ENCODE assay signal across 24 cellular contexts in genomic region chr5:32473072-32473471, GRCh38. TPM values are rescaled to one million over a fixed set of nuclear protein-coding genes. Genes with fewer than 3 reads are reported as not detected.
DNase-seq lines count a peak whose midpoint lies in the region; ATAC-seq, FAIRE-seq and TF ChIP-seq lines count a peak whose summit lies in the region.
"Had no signal": no experiment of that assay in that cellular context is flagged by ENCODE, and none has a peak within 500 bp of the region (broad histone marks: within the 10 kb centered on the region; RNA-seq: fewer than 3 reads in every experiment).

No MANE protein-coding gene starts in this region.

- H3K27ac ChIP-seq in HepG2 (ENCODE audit: extremely low read length, insufficient read depth, low read length): no peak overlapping the region
- H3K27ac ChIP-seq in right lobe of liver: no peak overlapping the region
- H3K27ac ChIP-seq in trophoblast cell (ENCODE audit: low read depth, low read length): no peak overlapping the region
- H3K27ac ChIP-seq in esophagus squamous epithelium: no peak overlapping the region
- no peak overlapping the region for H3K27ac ChIP-seq in mesenchymal stem cell (ENCODE audit: low read length, poor library complexity, severe bottlenecking)
- H3K27ac ChIP-seq: 22Rv1; A549; BLaER1 treated with 17β-estradiol and CSF1 and Interleukin-3, amounts not matched to agents 10 nM and 100 nM; C4-2B had no signal

- H2BK15ac ChIP-seq in mesenchymal stem cell (ENCODE audit: low read depth, poor library complexity, severe bottlenecking): no peak overlapping the region

- H3K79me2 ChIP-seq in HepG2 (ENCODE audit: insufficient read depth, low read length): no peaks in the 10 kb centered on the region
- H3K79me2 ChIP-seq in trophoblast cell (ENCODE audit: control insufficient read depth, insufficient read depth, low read length, poor library complexity): no peaks in the 10 kb centered on the region

- H3K9ac ChIP-seq in HepG2 (ENCODE audit: insufficient read depth, low read depth, low read length) (no peak overlapping the region), trophoblast cell (ENCODE audit: low read length) (no peak overlapping the region), mesenchymal stem cell (ENCODE audit: low read length) (no peak overlapping the region)
- H3K9ac ChIP-seq: BLaER1 treated with 17β-estradiol and CSF1 and Interleukin-3, amounts not matched to agents 10 nM and 100 nM had no signal

- H2AK5ac ChIP-seq in trophoblast cell (ENCODE audit: low read length): no peak overlapping the region
- no peak overlapping the region for H2AK5ac ChIP-seq in mesenchymal stem cell (ENCODE audit: low read length, severe bottlenecking)

- H3K4me3 ChIP-seq in HepG2 (replicated peaks in 1 of 3; ENCODE audit: insufficient read depth in 1 of 3, low read depth in 2 of 3, low read length in 3 of 3) (no peak overlapping the region), right lobe of liver (no peak overlapping the region), trophoblast cell (ENCODE audit: low read depth, low read length) (no peak overlapping the region), esophagus squamous epithelium (no peak overlapping the region), mesenchymal stem cell (ENCODE audit: insufficient read depth in 1 of 2, low read depth in 1 of 2, low read length in 2 of 2) (no peak overlapping the region), foreskin fibroblast (ENCODE audit: low read depth in 1 of 2, low read length in 2 of 2) (no peak overlapping the region)
- H3K4me3 ChIP-seq: A549; BLaER1 treated with 17β-estradiol and CSF1 and Interleukin-3, amounts not matched to agents 10 nM and 100 nM; GM12878 had no signal

- H2BK120ac ChIP-seq in trophoblast cell (ENCODE audit: insufficient read depth, low read length, poor library complexity) (no peak overlapping the region), mesenchymal stem cell (ENCODE audit: low read depth, low read length) (no peak overlapping the region)

- H2BK12ac ChIP-seq in trophoblast cell (ENCODE audit: low read length) (no peak overlapping the region), mesenchymal stem cell (ENCODE audit: low read length in 2 of 2) (no peak overlapping the region)

- no peak for DNase-seq in HepG2 (ENCODE audit: low spot score)
- DNase-seq in right lobe of liver: no peak
- no peak for DNase-seq in HEK293T (ENCODE audit: extremely low spot score)
- peak; percentile 35 to 60 for DNase-seq in trophoblast cell
- DNase-seq in esophagus squamous epithelium (lab: John Stamatoyannopoulos, UW): no peak
- no peak for DNase-seq in mesenchymal stem cell
- DNase-seq in foreskin fibroblast: no peak
- DNase-seq: AML-193; CD4-positive, alpha-beta T cell; CD8-positive, alpha-beta T cell; DMS 273 treated with DMSO at 0.1 percent for 48 hours; DMS153; DMS53; DMS79; DND-41; EL; GDM1 had no signal

- no peaks in the 10 kb centered on the region for H3K36me3 ChIP-seq in HepG2 (replicated peaks in 1 of 2; ENCODE audit: control insufficient read depth in 1 of 2, insufficient read depth in 2 of 2, low read length in 2 of 2)
- H3K36me3 ChIP-seq in right lobe of liver: no peaks in the 10 kb centered on the region
- no peaks in the 10 kb centered on the region for H3K36me3 ChIP-seq in trophoblast cell (ENCODE audit: control insufficient read depth in 1 of 2, insufficient read depth in 2 of 2, low read length in 2 of 2)
- H3K36me3 ChIP-seq in esophagus squamous epithelium: no peaks in the 10 kb centered on the region
- H3K36me3 ChIP-seq in mesenchymal stem cell (ENCODE audit: control insufficient read depth in 1 of 2, insufficient read depth in 2 of 2, low read depth in 1 of 2, low read length in 2 of 2): no peaks in the 10 kb centered on the region
- H3K36me3 ChIP-seq: BLaER1 treated with 17β-estradiol and CSF1 and Interleukin-3, amounts not matched to agents 10 nM and 100 nM had no signal

- TF ChIP-seq RAD21 in HepG2 (CRISPR knock-in tag; IDR thresholded peaks at IDR 0.05): no peak

- no peaks in the 10 kb centered on the region for H3K79me1 ChIP-seq in trophoblast cell (ENCODE audit: low read length)
- no peaks in the 10 kb centered on the region for H3K79me1 ChIP-seq in mesenchymal stem cell (replicated peaks; ENCODE audit: low read length, poor library complexity, severe bottlenecking)

- no peak overlapping the region for H4K12ac ChIP-seq in trophoblast cell (ENCODE audit: low read depth, low read length)

- POLR2A ChIA-PET in HepG2 (lab: Yijun Ruan, JAX) (no interaction called here), HEK293T (lab: Yijun Ruan, JAX) (no interaction called here)

- H2AFZ ChIP-seq in HepG2 (ENCODE audit: low read length) (no peak overlapping the region), trophoblast cell (ENCODE audit: insufficient read depth, low read length, poor library complexity) (no peak overlapping the region), mesenchymal stem cell (ENCODE audit: low read depth, low read length) (no peak overlapping the region)

- no TSS peak for BruUV-seq in HepG2 (replicated peaks; lab: Mats Ljungman, UMichigan)

- TF ChIP-seq POLR2A in HepG2 (IDR thresholded peaks at IDR 0.05; ENCODE audit: insufficient read depth in 1 of 2, low read depth in 2 of 2, low read length in 2 of 2) (no peak), right lobe of liver (IDR thresholded peaks at IDR 0.05) (no peak), esophagus squamous epithelium (IDR thresholded peaks at IDR 0.05) (no peak)

- no peak overlapping the region for H4K8ac ChIP-seq in trophoblast cell (ENCODE audit: low read depth, low read length)
- H4K8ac ChIP-seq in mesenchymal stem cell (ENCODE audit: low read length): no peak overlapping the region

- FAIRE-seq in HepG2 (lab: Jason Lieb, UNC): no peak
- FAIRE-seq: A549, GM12878, GM12892, GM18507 had no signal

- H4K91ac ChIP-seq in trophoblast cell (ENCODE audit: low read depth, low read length) (no peak overlapping the region), mesenchymal stem cell (ENCODE audit: low read length) (no peak overlapping the region)

- H4K20me1 ChIP-seq in HepG2 (ENCODE audit: insufficient read depth, low read length): no peaks in the 10 kb centered on the region
- H4K20me1 ChIP-seq: BLaER1 treated with 17β-estradiol and CSF1 and Interleukin-3, amounts not matched to agents 10 nM and 100 nM had no signal

- no peak overlapping the region for H3K23ac ChIP-seq in trophoblast cell (ENCODE audit: low read length)
- H3K23ac ChIP-seq in mesenchymal stem cell (ENCODE audit: low read length in 2 of 2): no peak overlapping the region

- TF ChIP-seq CTCF in HepG2 (CRISPR knock-in tag; IDR thresholded peaks at IDR 0.05) (no peak), right lobe of liver (IDR thresholded peaks at IDR 0.05) (no peak), esophagus squamous epithelium (IDR thresholded peaks at IDR 0.05) (no peak), foreskin fibroblast (IDR thresholded peaks at IDR 0.05; ENCODE audit: low read depth, low read length) (no peak)

- in situ Hi-C loops in HepG2 (cut with HindIII; ENCODE audit: extremely low pct_ligation_motif_present, low pct_unique_long_range_greater_than_20kb): no loop called here

- H3K18ac ChIP-seq in trophoblast cell (ENCODE audit: low read length): no peak overlapping the region
- no peak overlapping the region for H3K18ac ChIP-seq in mesenchymal stem cell (ENCODE audit: low read depth in 1 of 2, low read length in 2 of 2)

- WGBS in HepG2 (ENCODE audit: low lambda C conversion rate): 38% methylated on average over 7 of the region's 7 CpGs
- 84% methylated on average over 7 of the region's 7 CpGs for WGBS in right lobe of liver (ENCODE audit: insufficient coverage, low coverage, low lambda C conversion rate, missing lambda C conversion rate)
- WGBS in trophoblast cell (ENCODE audit: extremely low coverage, insufficient coverage, insufficient read length): no CpG with 5 or more reads among the region's 7 CpGs
- WGBS in esophagus squamous epithelium, 2 donors: 87 to 89% methylated on average over 7 of the region's 7 CpGs
- WGBS in mesenchymal stem cell: 80% methylated on average over 7 of the region's 7 CpGs

- H3K4me1 ChIP-seq in HepG2 (ENCODE audit: insufficient read depth, low read length): peaks cover 18% of the 10 kb centered on the region
- no peaks in the 10 kb centered on the region for H3K4me1 ChIP-seq in right lobe of liver
- peaks cover 4 to 6% of the 10 kb centered on the region in 2 experiments for H3K4me1 ChIP-seq in trophoblast cell (ENCODE audit: control insufficient read depth in 1 of 2, insufficient read depth in 2 of 2, low read length in 2 of 2)
- no peaks in the 10 kb centered on the region for H3K4me1 ChIP-seq in esophagus squamous epithelium
- H3K4me1 ChIP-seq in mesenchymal stem cell (ENCODE audit: control insufficient read depth, insufficient read depth, low read depth, low read length): peaks cover 2% of the 10 kb centered on the region
- H3K4me1 ChIP-seq: A549; BLaER1 treated with 17β-estradiol and CSF1 and Interleukin-3, amounts not matched to agents 10 nM and 100 nM had no signal

- TF ChIP-seq EP300 in HepG2 (IDR thresholded peaks at IDR 0.05; ENCODE audit: low read depth in 2 of 2, low read length in 2 of 2) (no peak), HepG2 (CRISPR knock-in tag; IDR thresholded peaks at IDR 0.05; ENCODE audit: borderline replicate concordance) (no peak)

- no peak overlapping the region for H2BK5ac ChIP-seq in trophoblast cell (ENCODE audit: low read depth, low read length, poor library complexity)
- no peak overlapping the region for H2BK5ac ChIP-seq in mesenchymal stem cell (ENCODE audit: low read depth, low read length, poor library complexity, severe bottlenecking)

- no peaks in the 10 kb centered on the region for H3K9me3 ChIP-seq in HepG2 (ENCODE audit: low read length)
- no peaks in the 10 kb centered on the region for H3K9me3 ChIP-seq in right lobe of liver
- H3K9me3 ChIP-seq in trophoblast cell (ENCODE audit: insufficient read depth, low read depth, low read length): no peaks in the 10 kb centered on the region
- H3K9me3 ChIP-seq in esophagus squamous epithelium: no peaks in the 10 kb centered on the region
- no peaks in the 10 kb centered on the region for H3K9me3 ChIP-seq in mesenchymal stem cell (ENCODE audit: control insufficient read depth, low read length)
- H3K9me3 ChIP-seq: A549; BLaER1 treated with 17β-estradiol and CSF1 and Interleukin-3, amounts not matched to agents 10 nM and 100 nM had no signal

- ATAC-seq in HepG2 (no peak), right lobe of liver (no peak)
- ATAC-seq: A549; CD8-positive, alpha-beta T cell; GM12878 had no signal

- H3K14ac ChIP-seq in trophoblast cell (ENCODE audit: low read length): no peak overlapping the region
- no peak overlapping the region for H3K14ac ChIP-seq in mesenchymal stem cell (ENCODE audit: low read length in 2 of 2)

- no peaks in the 10 kb centered on the region for H3K27me3 ChIP-seq in HepG2 (ENCODE audit: control insufficient read depth in 1 of 2, insufficient read depth in 2 of 2, low read length in 2 of 2)
- H3K27me3 ChIP-seq in right lobe of liver: no peaks in the 10 kb centered on the region
- no peaks in the 10 kb centered on the region for H3K27me3 ChIP-seq in trophoblast cell (ENCODE audit: insufficient read depth, low read length)
- no peaks in the 10 kb centered on the region for H3K27me3 ChIP-seq in esophagus squamous epithelium
- H3K27me3 ChIP-seq in mesenchymal stem cell (ENCODE audit: control insufficient read depth in 1 of 2, insufficient read depth in 1 of 2, low read length in 2 of 2): peaks cover 5 to 10% of the 10 kb centered on the region in 2 experiments
- H3K27me3 ChIP-seq: BLaER1 treated with 17β-estradiol and CSF1 and Interleukin-3, amounts not matched to agents 10 nM and 100 nM had no signal

- CTCF ChIA-PET in HepG2 (lab: Yijun Ruan, JAX; ENCODE audit: low intra/inter-chr PET ratio, low total read pairs): no interaction called here
- CTCF ChIA-PET in HEK293T (lab: Yijun Ruan, JAX): interaction anchor here (0.6 to 1.0 kb wide), 2 partner anchors 15 to 941 kb away, joined by 3 read pairs; partner anchors contain the start of genes C5orf22 and DROSHA

- intact Hi-C loops in HepG2 (cut with micrococcal nuclease; ENCODE audit: unreplicated experiment): no loop called here
- intact Hi-C loops in right lobe of liver (cut with DNase I): no loop called here
- intact Hi-C loops in esophagus squamous epithelium (cut with DNase I): no loop called here

- H3K4me2 ChIP-seq in HepG2 (ENCODE audit: low read depth, low read length) (peak overlapping the region; percentile 15; the same call in 1 of the 2 replicates), trophoblast cell (ENCODE audit: low read length) (no peak overlapping the region), mesenchymal stem cell (ENCODE audit: low read length, poor library complexity, severe bottlenecking) (no peak overlapping the region)
- H3K4me2 ChIP-seq: A549; BLaER1 treated with 17β-estradiol and CSF1 and Interleukin-3, amounts not matched to agents 10 nM and 100 nM had no signal

- no peak overlapping the region for H3K4ac ChIP-seq in trophoblast cell (ENCODE audit: low read depth, low read length)
- no peak overlapping the region for H3K4ac ChIP-seq in mesenchymal stem cell (ENCODE audit: low read depth in 1 of 2, low read length in 2 of 2)

RNA-seq across cellular contexts. Expression of gene ZFR, which starts 28.5 kb away (rescaled TPM):
- total RNA-seq in HepG2 (2016; rRNA removed; fragmentation: Illumina TruSeq; extraction: Trizol) (89.0 and 139 TPM in 2 replicates), right lobe of liver (10 to 100 TPM; 19.8 to 36.8 (median 25.8) TPM), esophagus squamous epithelium (10 to 100 TPM; 27.7 to 67.1 (median 54.8) TPM)
- 22.0 and 24.1 TPM in 2 replicates for total RNA-seq in HepG2 (2016; cell fraction: cytosol; rRNA removed; fragmentation: Illumina TruSeq; extraction: Trizol; ENCODE audit: low read depth)
- total RNA-seq in HepG2 (2016; cell fraction: insoluble cytoplasmic fraction; rRNA removed; fragmentation: Illumina TruSeq; extraction: Trizol): 87.3 and 135 TPM in 2 replicates
- total RNA-seq in HepG2 (2016; cell fraction: membrane; rRNA removed; fragmentation: Illumina TruSeq; extraction: Trizol): 38.7 and 46.1 TPM in 2 replicates
- total RNA-seq in HepG2 (2016; cell fraction: nucleus; rRNA removed; fragmentation: Illumina TruSeq; extraction: Trizol): 78.3 and 83.8 TPM in 2 replicates
- 77.1 and 92.8 TPM in 2 replicates for polyA plus RNA-seq in HepG2 (2011; rRNA removed)
- 59.0 and 61.6 TPM in 2 replicates for polyA plus RNA-seq in HepG2 (2011; cell fraction: cytosol; rRNA removed)
- 51.2 and 56.7 TPM in 2 replicates for polyA plus RNA-seq in HepG2 (2011; cell fraction: nucleus; rRNA removed)
- 42.8 and 59.8 TPM in 2 replicates for polyA plus RNA-seq in HepG2 (2012)
- 4.2 and 5.3 TPM in 2 replicates for polyA plus RNA-seq in HepG2 (2016; cell fraction: cytosol; fragmentation: Illumina TruSeq; extraction: Trizol; ENCODE audit: low read depth)
- 105 and 109 TPM in 2 replicates for polyA plus RNA-seq in HepG2 (2016; cell fraction: insoluble cytoplasmic fraction; fragmentation: Illumina TruSeq; extraction: Trizol; ENCODE audit: low read depth)
- polyA plus RNA-seq in HepG2 (2016; cell fraction: membrane; fragmentation: Illumina TruSeq; extraction: Trizol; ENCODE audit: low read depth): 14.8 and 18.1 TPM in 2 replicates
- 89.8 and 90.3 TPM in 2 replicates for polyA plus RNA-seq in HepG2 (2016; cell fraction: nucleus; fragmentation: Illumina TruSeq; extraction: Trizol; ENCODE audit: insufficient read depth, low read depth)
- polyA minus RNA-seq in HepG2 (2011; rRNA and poly(A)+ RNA removed; ENCODE audit: low replicate concordance): 293 and 343 TPM in 2 replicates
- 57.4 and 58.9 TPM in 2 replicates for polyA minus RNA-seq in HepG2 (2011; cell fraction: cytosol; rRNA and poly(A)+ RNA removed)
- 77.6 and 92.6 TPM in 2 replicates for polyA minus RNA-seq in HepG2 (2011; cell fraction: nucleus; rRNA and poly(A)+ RNA removed)
- polyA plus RNA-seq in trophoblast cell (2013): 54.0 and 57.2 TPM in 2 replicates
- polyA plus RNA-seq in mesenchymal stem cell (2013, experiment 1 of 2): 46.5 TPM
- polyA plus RNA-seq in mesenchymal stem cell (2013, experiment 2 of 2): 47.9 TPM

Comparison
In these comparisons a context has a peak if more than half of its experiments do, and no peak if none do; other contexts are left out.
1. DNase-seq: peak in trophoblast cell (2 of 2); none in HepG2 (single experiment), right lobe of liver (0 of 3), HEK293T (single experiment), esophagus squamous epithelium (single experiment), mesenchymal stem cell (single experiment) and foreskin fibroblast (0 of 2).